In genomic region chr1:232018512-232019340, GRCh38 we compare ENCODE assay signal across 2 cellular contexts.
A peak's percentile ranks its signal among the peaks of the same experiment; 100 is the strongest.
TF ChIP-seq lines count a peak whose summit lies in the region.

No MANE protein-coding gene starts in this region.

TF ChIP-seq in SK-N-SH, 30 proteins besides CTCF, POLR2A, EP300 and RAD21 (continued from another document):
- TF ChIP-seq PBX3 (IDR thresholded peaks at IDR 0.05), result peak; percentile 41; the same call in 1 of the 2 replicates
- TF ChIP-seq GATA2 (CRISPR knock-in tag; IDR thresholded peaks at IDR 0.05), result peak; percentile 72
- peak; percentile 62 for TF ChIP-seq TCF12 (IDR thresholded peaks at IDR 0.05)
- TF ChIP-seq GABPA (IDR thresholded peaks at IDR 0.05; ENCODE audit: low read depth), result no peak

TF ChIP-seq in HEK293T, 16 proteins besides CTCF, POLR2A, EP300 and RAD21 (continued from another document):
- TF ChIP-seq PKNOX1 (IDR thresholded peaks at IDR 0.05), result no peak
- no peak for TF ChIP-seq FOXM1 (IDR thresholded peaks at IDR 0.05; ENCODE audit: borderline replicate concordance)
- TF ChIP-seq LEF1 (IDR thresholded peaks at IDR 0.05; ENCODE audit: borderline replicate concordance), result no peak
- TF ChIP-seq HDGF (IDR thresholded peaks at IDR 0.05; ENCODE audit: borderline replicate concordance), result no peak
- no peak for TF ChIP-seq ARNT (IDR thresholded peaks at IDR 0.05)
